In the genomic region with DNA sequence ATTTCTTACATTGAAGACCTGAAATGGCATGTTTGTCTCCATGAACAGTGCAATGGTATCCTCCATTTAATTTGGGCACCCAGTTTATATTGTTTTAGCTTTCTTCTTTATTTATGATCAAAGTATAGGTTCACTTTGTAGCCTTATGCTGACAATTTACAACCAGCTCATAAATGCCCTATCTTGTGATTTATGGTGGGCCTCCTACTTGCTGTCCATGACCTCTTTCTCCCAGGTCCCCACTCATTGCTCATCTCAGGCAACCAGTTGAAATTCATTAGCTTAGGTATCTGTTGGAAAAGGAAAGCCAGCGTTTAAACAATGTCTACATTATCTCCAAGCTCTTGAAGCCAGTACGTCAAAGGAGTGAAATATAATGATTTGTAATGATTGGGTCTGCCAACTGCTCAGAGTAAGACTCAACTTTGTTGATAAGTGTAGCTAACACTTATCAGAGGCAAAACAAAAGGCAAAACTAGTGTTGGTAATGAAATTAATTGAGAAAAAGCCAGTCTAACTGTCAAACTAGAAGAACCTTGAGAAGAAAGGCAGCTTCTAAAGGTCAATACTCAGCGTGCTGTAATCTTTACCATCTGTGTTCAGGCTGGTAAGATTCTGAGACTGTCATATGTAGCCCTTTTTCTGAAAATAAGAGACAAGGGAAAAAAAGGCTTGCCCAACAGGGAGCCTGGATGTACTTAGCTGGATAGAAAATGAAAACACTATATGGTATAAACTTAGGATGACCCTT, we compare ENCODE assay signal across 20 cellular contexts.
DNase-seq lines count a peak whose midpoint lies in the region; ATAC-seq and TF ChIP-seq lines count a peak whose summit lies in the region.
"Had no signal": no experiment of that assay in that cellular context is flagged by ENCODE, and none has a peak within 500 bp of the region (broad histone marks: within the 10 kb centered on the region; RNA-seq: fewer than 3 reads in every experiment).

No MANE protein-coding gene starts in this region.

- no peak for DNase-seq in cardiac muscle cell (ENCODE audit: low read depth in 1 of 2, low spot score in 1 of 2)
- no peak for DNase-seq in Right ventricle myocardium inferior (ENCODE audit: missing footprints)
- DNase-seq in NCI-H2227 (lab: John Stamatoyannopoulos, UW; ENCODE audit: unreplicated experiment) = peak; percentile 64
- DNase-seq in nephron progenitor cell = no peak
- no peak for DNase-seq in stimulated activated CD4-positive, alpha-beta T cell treated with anti-CD3 and anti-CD28 coated beads, Interleukin-4, amount 100 ng/mL, for 1 hour
- DNase-seq in GM03348 (ENCODE audit: low spot score) = no peak
- DNase-seq in SW 1271 (lab: John Stamatoyannopoulos, UW) = no peak
- DNase-seq: CD4-positive, alpha-beta memory T cell; DMS153; DMS79; GF-D8; GOT3; H9; IMR-90 had no signal

- H3K27me3 Mint-ChIP-seq in nephron progenitor cell (ENCODE audit: low read depth, poor library complexity) = no peaks in the 10 kb centered on the region
- H3K27me3 Mint-ChIP-seq: CD4-positive, alpha-beta memory T cell had no signal

- H3K9me3 Mint-ChIP-seq in nephron progenitor cell = peaks cover 18% of the 10 kb centered on the region

- no peak overlapping the region for H3K4me3 Mint-ChIP-seq in nephron progenitor cell
- H3K4me3 Mint-ChIP-seq: CD14-positive monocyte; CD4-positive, alpha-beta memory T cell; H9 had no signal

- H3K4me3 ChIP-seq in cardiac muscle cell = no peak overlapping the region
- H3K4me3 ChIP-seq: BLaER1, GM12878, K562 had no signal

- H3K4me1 ChIP-seq in cardiac muscle cell (ENCODE audit: low read depth) = peaks cover 9% of the 10 kb centered on the region
- H3K4me1 ChIP-seq: BLaER1 had no signal

- peaks cover 6% of the 10 kb centered on the region for H3K36me3 Mint-ChIP-seq in nephron progenitor cell (ENCODE audit: low read depth)
- H3K36me3 Mint-ChIP-seq: CD14-positive monocyte; CD4-positive, alpha-beta memory T cell had no signal

- peaks cover 36% of the 10 kb centered on the region for H3K4me1 Mint-ChIP-seq in nephron progenitor cell
- H3K4me1 Mint-ChIP-seq: CD14-positive monocyte, H9 had no signal

- ATAC-seq in Right ventricle myocardium inferior = no peak
- ATAC-seq: GM12878, K562 had no signal

- intact Hi-C loops in Right ventricle myocardium inferior (cut with DNase I) = no loop called here

- no peak for TF ChIP-seq CTCF in cardiac muscle cell (IDR thresholded peaks at IDR 0.05; ENCODE audit: low read depth, low read length)
- no peak for TF ChIP-seq CTCF in nephron progenitor cell (IDR thresholded peaks at IDR 0.05)

- H3K36me3 ChIP-seq in cardiac muscle cell = no peaks in the 10 kb centered on the region
- H3K36me3 ChIP-seq: BLaER1 had no signal

- peak overlapping the region; percentile 45 for H3K27ac ChIP-seq in cardiac muscle cell
- H3K27ac ChIP-seq: 22Rv1, BLaER1, HL-60 had no signal

- no peaks in the 10 kb centered on the region for H3K9me3 ChIP-seq in cardiac muscle cell (ENCODE audit: low read depth)

- no peaks in the 10 kb centered on the region for H3K27me3 ChIP-seq in cardiac muscle cell
- H3K27me3 ChIP-seq: BLaER1 had no signal

- H3K27ac Mint-ChIP-seq in nephron progenitor cell = peak overlapping the region; percentile 81
- H3K27ac Mint-ChIP-seq: CD14-positive monocyte; CD4-positive, alpha-beta memory T cell; H9 had no signal
